21 cellular contexts compared by ENCODE assay signal in genomic region chr14:66603945-66604344, GRCh38.
DNase-seq lines count a peak whose midpoint lies in the region; ATAC-seq, FAIRE-seq and TF ChIP-seq lines count a peak whose summit lies in the region.
"Had no signal": no experiment of that assay in that cellular context is flagged by ENCODE, and none has a peak within 500 bp of the region (broad histone marks: within the 10 kb centered on the region; RNA-seq: fewer than 3 reads in every experiment).

No MANE protein-coding gene starts in this region.

- H3K27ac ChIP-seq in A549 (no peak overlapping the region), RWPE2 (ENCODE audit: poor library complexity, severe bottlenecking) (no peak overlapping the region), caudate nucleus (ENCODE audit: low read depth, low read length) (no peak overlapping the region)

- H3K36me3 ChIP-seq in RWPE2 (ENCODE audit: low read depth) = no peaks in the 10 kb centered on the region
- H3K36me3 ChIP-seq: HAP-1 had no signal

- peak; percentile 18 for FAIRE-seq in A549 (lab: Jason Lieb, UNC)
- FAIRE-seq in HTR-8/SVneo (lab: Jason Lieb, UNC) = peak; percentile 71
- FAIRE-seq: GM12878, H54 had no signal

- DNase-seq in A549 (ENCODE audit: low read depth in 1 of 2, low spot score in 1 of 2) = no peak
- DNase-seq in HTR-8/SVneo (ENCODE audit: insufficient read length, low spot score) = no peak
- DNase-seq in RWPE2 (ENCODE audit: low spot score) = no peak
- peak; percentile 46 for DNase-seq in epithelial cell of esophagus (ENCODE audit: low read depth)
- DNase-seq in caudate nucleus (lab: John Stamatoyannopoulos, UW) = no peak
- DNase-seq in ureter (ENCODE audit: low spot score) = no peak
- no peak for DNase-seq in HT-29 (ENCODE audit: low spot score)
- DNase-seq: 8988T; C1 segment of cervical spinal cord; Calu3; CD4-positive, alpha-beta memory T cell; COR-L47; DMS53; DND-41; GDM1; GOT3; HFFc6 had no signal

- H3K27me3 ChIP-seq in RWPE2 (ENCODE audit: insufficient read depth, poor library complexity, severe bottlenecking) = no peaks in the 10 kb centered on the region

- ATAC-seq in A549 (no peak), RWPE2 (ENCODE audit: low read depth) (peak; percentile 77; the same call in 2 of the 3 replicates), HG03520 (IDR thresholded peaks at IDR 0.05; ENCODE audit: unreplicated experiment) (no peak)
- ATAC-seq: GM12878 had no signal

- no peak for TF ChIP-seq POLR2A in A549 (IDR thresholded peaks at IDR 0.05; ENCODE audit: low read length)

- CTCF ChIA-PET in A549 (lab: Yijun Ruan, JAX) = no interaction called here

- TF ChIP-seq EP300 in A549 (IDR thresholded peaks at IDR 0.05) = no peak

- H3K9me3 ChIP-seq in A549 = no peaks in the 10 kb centered on the region; the same call in 2 of the 3 replicates
- no peaks in the 10 kb centered on the region for H3K9me3 ChIP-seq in RWPE2 (ENCODE audit: severe bottlenecking)
- H3K9me3 ChIP-seq: HAP-1 had no signal

- peaks cover 5% of the 10 kb centered on the region; the same call in 1 of the 3 replicates for H3K4me1 ChIP-seq in A549
- H3K4me1 ChIP-seq in RWPE2 (ENCODE audit: insufficient read depth, poor library complexity, severe bottlenecking) = peaks cover 21% of the 10 kb centered on the region

- H3K4me3 ChIP-seq in A549 (no peak overlapping the region), RWPE2 (ENCODE audit: severe bottlenecking) (no peak overlapping the region), epithelial cell of esophagus (ENCODE audit: low read length) (no peak overlapping the region)
- H3K4me3 ChIP-seq: GM12878, HAP-1 had no signal

- no peak for TF ChIP-seq CTCF in A549 (IDR thresholded peaks at IDR 0.05)
- no peak for TF ChIP-seq CTCF in RWPE2 (IDR thresholded peaks at IDR 0.05; ENCODE audit: poor library complexity, severe bottlenecking)
- no peak for TF ChIP-seq CTCF in epithelial cell of esophagus (IDR thresholded peaks at IDR 0.05; ENCODE audit: insufficient read depth, low read depth, low read length, missing control alignments)

- TF ChIP-seq RAD21 in A549 (conservative IDR thresholded peaks at IDR 0.05 in 1 of 2, IDR thresholded peaks at IDR 0.05 in 1 of 2) = no peak

- no peak overlapping the region for H3K4me2 ChIP-seq in A549

- POLR2A ChIA-PET in A549 (lab: Yijun Ruan, JAX) = no interaction called here

TF ChIP-seq in A549, 52 proteins besides CTCF, POLR2A, EP300 and RAD21:
- TF ChIP-seq TFCP2L1 (CRISPR knock-in tag; IDR thresholded peaks at IDR 0.05) = no peak
- no peak for TF ChIP-seq ZC3H11A (IDR thresholded peaks at IDR 0.05)
- no peak for TF ChIP-seq FOSB (CRISPR knock-in tag; IDR thresholded peaks at IDR 0.05)
- TF ChIP-seq HOXA7 (CRISPR knock-in tag; IDR thresholded peaks at IDR 0.05) = no peak
